Comparison of ENCODE assay signal across 10 cellular contexts in genomic region chr7:137342751-137343482, GRCh38. TPM values are rescaled to one million over a fixed set of nuclear protein-coding genes. Genes with fewer than 3 reads are reported as not detected.
DNase-seq lines count a peak whose midpoint lies in the region; ATAC-seq and TF ChIP-seq lines count a peak whose summit lies in the region.
"Had no signal": no experiment of that assay in that cellular context is flagged by ENCODE, and none has a peak within 500 bp of the region (broad histone marks: within the 10 kb centered on the region; RNA-seq: fewer than 3 reads in every experiment).

No MANE protein-coding gene starts in this region.

- no peaks in the 10 kb centered on the region for H3K9me3 ChIP-seq in NT2/D1 (ENCODE audit: insufficient read depth, low read length)
- H3K9me3 ChIP-seq in lower lobe of right lung, result no peaks in the 10 kb centered on the region
- no peaks in the 10 kb centered on the region for H3K9me3 ChIP-seq in testis

- WGBS in testis, 2 donors, result 6 to 7% methylated on average over 12 of the region's 12 CpGs

- DNase-seq in NT2/D1 (ENCODE audit: low read depth, low spot score) (no peak), epithelial cell of esophagus (ENCODE audit: low read depth) (no peak), lower lobe of right lung (no peak), testis (peak; percentile 21), NCI-H748 treated with DMSO at 0.1 percent for 48 hours (lab: John Stamatoyannopoulos, UW) (no peak), DMS53 treated with DMSO at 0.1 percent for 48 hours (lab: John Stamatoyannopoulos, UW; ENCODE audit: unreplicated experiment) (no peak), NCI-H526 (lab: John Stamatoyannopoulos, UW) (no peak)
- DNase-seq: activated CD4-positive, alpha-beta T cell treated with anti-CD3 and anti-CD28 coated beads, Interleukin-2, amount 10 ng/mL, durations not matched to agents 24 days and 14 days had no signal

- H3K9ac ChIP-seq in NT2/D1 (ENCODE audit: insufficient read length, low read depth), result peak overlapping the region; percentile 74

- TF ChIP-seq CTCF in epithelial cell of esophagus (IDR thresholded peaks at IDR 0.05; ENCODE audit: insufficient read depth, low read depth, low read length, missing control alignments) (no peak), lower lobe of right lung (IDR thresholded peaks at IDR 0.05) (no peak), testis (IDR thresholded peaks at IDR 0.05) (no peak)

- no peak for TF ChIP-seq POLR2A in testis (IDR thresholded peaks at IDR 0.05)

- intact Hi-C loops in lower lobe of right lung (cut with DNase I) (no loop called here), testis (cut with DNase I; ENCODE audit: low total_unique reads) (no loop called here)

- H3K4me1 ChIP-seq in NT2/D1 (ENCODE audit: insufficient read depth, insufficient read length), result no peaks in the 10 kb centered on the region
- no peaks in the 10 kb centered on the region for H3K4me1 ChIP-seq in lower lobe of right lung
- H3K4me1 ChIP-seq in testis, result no peaks in the 10 kb centered on the region

- H3K36me3 ChIP-seq in NT2/D1 (ENCODE audit: insufficient read depth, insufficient read length, low read length), result no peaks in the 10 kb centered on the region
- H3K36me3 ChIP-seq in lower lobe of right lung, result no peaks in the 10 kb centered on the region
- no peaks in the 10 kb centered on the region for H3K36me3 ChIP-seq in testis (ENCODE audit: low read depth, missing control alignments)

- H3K4me3 ChIP-seq in NT2/D1 (ENCODE audit: insufficient read length, low read depth) (peak overlapping the region; percentile 56), epithelial cell of esophagus (ENCODE audit: low read length) (peak overlapping the region; percentile 12), lower lobe of right lung (peak overlapping the region; percentile 32), testis (peak overlapping the region; percentile 20 to 58)

- peak in 1 of 2 donors; percentile 14 for ATAC-seq in lower lobe of right lung
- ATAC-seq in GM21825 (IDR thresholded peaks at IDR 0.05; ENCODE audit: unreplicated experiment), result no peak

- peaks cover 6% of the 10 kb centered on the region for H3K27me3 ChIP-seq in NT2/D1 (ENCODE audit: insufficient read depth, insufficient read length)
- H3K27me3 ChIP-seq in lower lobe of right lung (ENCODE audit: low read depth), result no peaks in the 10 kb centered on the region
- no peaks in the 10 kb centered on the region for H3K27me3 ChIP-seq in testis

- H3K27ac ChIP-seq in lower lobe of right lung, result no peak overlapping the region
- peak overlapping the region in 1 of 2 donors; percentile 21 for H3K27ac ChIP-seq in testis
- H3K27ac ChIP-seq: epithelial cell of prostate had no signal

RNA-seq across cellular contexts. Expression of gene PTN, which starts 0.6 kb away (rescaled TPM):
- total RNA-seq in lower lobe of right lung (6.3 TPM), testis (100 to 1,000 TPM in 1 of 2 donors, 10 to 100 TPM in 1; 80.7 to 131 TPM)
- 55.8 TPM for polyA plus RNA-seq in testis (ENCODE audit: insufficient read depth, low read depth, low replicate concordance)
- total RNA-seq: activated CD4-positive, alpha-beta T cell treated with anti-CD3 and anti-CD28 coated beads, Interleukin-2, amount 10 ng/mL, durations not matched to agents 24 days and 14 days had no signal

Comparison
In these comparisons a context has a peak if more than half of its experiments do, and no peak if none do; other contexts are left out.
1. RNA of gene PTN, which starts 0.6 kb away (total RNA-seq): 80.7 to 131 TPM in testis; 6.3 TPM in lower lobe of right lung (single experiment); every median in the first group is over 10 times any median in the second.
2. Peak in every context shown above with its lines, with median percentiles within 50 percentile points of each other: H3K4me3 ChIP-seq.